Comparison of ENCODE assay signal across 24 cellular contexts in the genomic region with DNA sequence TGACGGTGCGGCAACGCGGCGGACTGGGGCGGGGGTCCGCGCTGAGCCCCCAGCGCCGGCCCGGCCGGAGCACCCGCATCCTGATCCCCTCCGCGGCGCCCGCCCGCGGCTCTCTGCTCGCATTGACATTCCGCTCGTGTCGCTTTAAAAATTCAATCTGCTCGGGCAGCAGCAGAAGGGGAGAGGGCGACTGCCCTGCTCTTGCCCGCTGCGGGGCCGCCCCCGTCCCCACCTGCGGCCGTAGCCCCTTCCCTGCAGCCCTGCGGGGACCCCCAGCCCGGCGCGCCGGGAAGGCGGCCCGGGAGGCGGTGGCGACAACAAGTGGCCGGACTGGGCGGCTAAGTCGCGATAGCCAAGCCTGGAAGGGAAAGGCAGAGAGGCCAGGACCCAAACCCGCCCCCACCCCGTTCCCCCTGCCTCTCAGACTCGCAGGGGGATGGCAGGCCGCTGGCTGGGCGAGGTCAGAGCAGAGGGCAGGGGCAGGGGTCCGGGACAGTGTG. TPM values are rescaled to one million over a fixed set of nuclear protein-coding genes. Genes with fewer than 3 reads are reported as not detected.
DNase-seq lines count a peak whose midpoint lies in the region; ATAC-seq, FAIRE-seq and TF ChIP-seq lines count a peak whose summit lies in the region.
"Had no signal": no experiment of that assay in that cellular context is flagged by ENCODE, and none has a peak within 500 bp of the region (broad histone marks: within the 10 kb centered on the region; RNA-seq: fewer than 3 reads in every experiment).

No MANE protein-coding gene starts in this region.

- POLR2A ChIA-PET in Caco-2 (lab: Charles Lee) = no interaction called here
- POLR2A ChIA-PET in H1 (lab: Charles Lee; ENCODE audit: partially characterized antibody) = no interaction called here
- POLR2A ChIA-PET in activated CD4-positive, alpha-beta T cell treated with anti-CD3 and anti-CD28 coated beads for 36 hours (lab: Charles Lee) = no interaction called here

- H3K4ac ChIP-seq in H1 (replicated peaks; ENCODE audit: insufficient read length, low read depth, low read length) (no peak overlapping the region), neuronal stem cell (ENCODE audit: low read length) (no peak overlapping the region)

- peak overlapping the region; percentile 51 for H3K4me3 Mint-ChIP-seq in Caco-2 (ENCODE audit: unreplicated experiment)
- no peak overlapping the region for H3K4me3 Mint-ChIP-seq in activated CD4-positive, alpha-beta T cell treated with anti-CD3 and anti-CD28 coated beads for 36 hours
- H3K4me3 Mint-ChIP-seq: activated naive CD8-positive, alpha-beta T cell treated with anti-CD3 and anti-CD28 coated beads, Interleukin-2, amount 50 U/mL, for 24 hours; activated T-helper 17 cell treated with anti-CD3 and anti-CD28 coated beads, Interleukin-2, amount 50 U/mL, for 72 hours; effector memory CD8-positive, alpha-beta T cell had no signal

- H3K14ac ChIP-seq in H1 (ENCODE audit: insufficient read length) (no peak overlapping the region), neuronal stem cell (ENCODE audit: low read length) (peak overlapping the region; percentile 71)

- H3K36me3 Mint-ChIP-seq in Caco-2 (ENCODE audit: insufficient read depth, unreplicated experiment) = no peaks in the 10 kb centered on the region
- H3K36me3 Mint-ChIP-seq in activated CD4-positive, alpha-beta T cell treated with anti-CD3 and anti-CD28 coated beads for 36 hours (ENCODE audit: low read depth) = no peaks in the 10 kb centered on the region

- TF ChIP-seq CTCF in Caco-2 (IDR thresholded peaks at IDR 0.05; ENCODE audit: insufficient read depth in 1 of 2, low read depth in 1 of 2, low read length in 1 of 2, severe bottlenecking in 1 of 2, unreplicated experiment in 1 of 2) (no peak), H1 (IDR thresholded peaks at IDR 0.05; ENCODE audit: control extremely low read depth in 1 of 3, insufficient read depth in 1 of 3, low read depth in 1 of 3, low read length in 3 of 3) (no peak)

- H2BK12ac ChIP-seq in H1 (ENCODE audit: low read depth, low read length) = no peak overlapping the region
- no peak overlapping the region for H2BK12ac ChIP-seq in neuronal stem cell (ENCODE audit: low read length)

- H4K5ac ChIP-seq in H1 (ENCODE audit: insufficient read length, low read depth, low read length) = no peak overlapping the region

- peak overlapping the region; percentile 59 to 84 for H3K4me2 ChIP-seq in H1 (ENCODE audit: insufficient read depth in 1 of 2, low read depth in 2 of 2, low read length in 2 of 2)
- H3K4me2 ChIP-seq in neuronal stem cell (ENCODE audit: insufficient read depth, low read length, poor library complexity, severe bottlenecking) = peak overlapping the region; percentile 28

- H4K20me1 ChIP-seq in H1 (replicated peaks in 1 of 2; ENCODE audit: control insufficient read depth in 1 of 2, insufficient read depth in 2 of 2, low read length in 2 of 2) = peaks cover 3 to 4% of the 10 kb centered on the region in 2 experiments

- no peak overlapping the region for H4K91ac ChIP-seq in H1 (replicated peaks; ENCODE audit: insufficient read length, low read length)
- no peak overlapping the region for H4K91ac ChIP-seq in neuronal stem cell (ENCODE audit: low read depth, low read length, poor library complexity)

- 15% methylated on average over 32 of the region's 50 CpGs; no CpG with 5 or more reads in 1 of the 2 experiments for WGBS in H1 (ENCODE audit: extremely low coverage in 1 of 2, insufficient coverage in 1 of 2, insufficient read length in 1 of 2, insufficient replicate concordance in 2 of 2, low coverage in 1 of 2, low lambda C conversion rate in 2 of 2, missing lambda C conversion rate in 1 of 2), 2 experiments
- no CpG with 5 or more reads among the region's 50 CpGs for WGBS in neuronal stem cell (ENCODE audit: extremely low coverage in 2 of 2, insufficient read length in 2 of 2, insufficient replicate concordance in 1 of 2), 2 donors

- no peak for TF ChIP-seq RAD21 in H1 (IDR thresholded peaks at IDR 0.05 in 1 of 2, conservative IDR thresholded peaks at IDR 0.05 in 1 of 2; ENCODE audit: low read depth in 2 of 2, low read length in 2 of 2)

- no peak overlapping the region for H2BK5ac ChIP-seq in H1 (ENCODE audit: low read depth, low read length)
- peak overlapping the region; percentile 24 for H2BK5ac ChIP-seq in neuronal stem cell (ENCODE audit: low read length)

- no TSS peak for BruUV-seq in Caco-2 (replicated peaks; lab: Mats Ljungman, UMichigan)

- intact Hi-C loops in Caco-2 (cut with micrococcal nuclease; ENCODE audit: unreplicated experiment) = no loop called here
- intact Hi-C loops in activated CD4-positive, alpha-beta T cell treated with anti-CD3 and anti-CD28 coated beads for 36 hours (cut with DNase I, micrococcal nuclease) = loop anchor here (10.0 kb wide), 2 partner anchors 284 to 364 kb away; a partner anchor contains a TSS

- no peak overlapping the region for H3K27ac Mint-ChIP-seq in Caco-2 (ENCODE audit: unreplicated experiment)
- H3K27ac Mint-ChIP-seq in activated CD4-positive, alpha-beta T cell treated with anti-CD3 and anti-CD28 coated beads for 36 hours = no peak overlapping the region
- H3K27ac Mint-ChIP-seq: activated naive CD8-positive, alpha-beta T cell treated with anti-CD3 and anti-CD28 coated beads, Interleukin-2, amount 50 U/mL, for 24 hours; activated T-helper 17 cell treated with anti-CD3 and anti-CD28 coated beads, Interleukin-2, amount 50 U/mL, for 72 hours; effector memory CD8-positive, alpha-beta T cell had no signal

- H3K4me3 ChIP-seq in Caco-2 (ENCODE audit: low read depth, low read length) = no peak overlapping the region
- H3K4me3 ChIP-seq in H1 (ENCODE audit: extremely low read depth in 1 of 4, insufficient read depth in 2 of 4, low read depth in 3 of 4, low read length in 4 of 4) = peak overlapping the region; percentile 5 to 58 (median 16); a peak in 6 of 8 replicates
- H3K4me3 ChIP-seq in neuronal stem cell (ENCODE audit: low read length in 2 of 2) = peak overlapping the region in 1 of 2 donors; percentile 41
- H3K4me3 ChIP-seq: left lung, thoracic aorta had no signal

- no peak for DNase-seq in Caco-2
- peak; percentile 59 for DNase-seq in NCI-H69 (lab: John Stamatoyannopoulos, UW)
- DNase-seq in H1 (ENCODE audit: low read depth in 1 of 2, low spot score in 2 of 2) = no peak
- DNase-seq in neuronal stem cell (ENCODE audit: low spot score) = no peak
- no peak for DNase-seq in activated CD4-positive, alpha-beta T cell treated with anti-CD3 and anti-CD28 coated beads for 36 hours
- DNase-seq in NCI-H510A (lab: John Stamatoyannopoulos, UW) = no peak
- DNase-seq in NCI-H524 treated with DMSO at 0.1 percent for 48 hours (lab: John Stamatoyannopoulos, UW) = no peak
- no peak for DNase-seq in activated naive CD4-positive, alpha-beta T cell treated with anti-CD3 and anti-CD28 coated beads, Interleukin-2, amount 50 U/mL, for 16 hours
- DNase-seq: activated naive CD8-positive, alpha-beta T cell treated with anti-CD3 and anti-CD28 coated beads, Interleukin-2, amount 50 U/mL, for 24 hours; effector memory CD8-positive, alpha-beta T cell; GDM1; KG1; left lung; NCI-H1092; NCI-H2171; pancreas; spleen; T-helper 1 cell had no signal

- no peaks in the 10 kb centered on the region for H3K27me3 ChIP-seq in Caco-2 (replicated peaks; ENCODE audit: control insufficient read depth, insufficient read depth, low read length)
- peaks cover 21 to 45% (median 35%) of the 10 kb centered on the region in 4 experiments for H3K27me3 ChIP-seq in H1 (replicated peaks in 1 of 4; ENCODE audit: control insufficient read depth in 3 of 4, extremely low read depth in 1 of 4, insufficient read depth in 3 of 4, low read length in 3 of 4)
- peaks cover 18 to 86% (median 48%) of the 10 kb centered on the region in 3 experiments for H3K27me3 ChIP-seq in neuronal stem cell (ENCODE audit: control insufficient read depth in 3 of 3, insufficient read depth in 3 of 3, low read depth in 1 of 3, low read length in 3 of 3)

- H3K4me1 ChIP-seq in Caco-2 = no peaks in the 10 kb centered on the region
- H3K4me1 ChIP-seq in H1 (replicated peaks in 1 of 4; ENCODE audit: control insufficient read depth in 3 of 4, insufficient read depth in 4 of 4, low read length in 3 of 4) = peaks cover 0 to 14% (median 4%) of the 10 kb centered on the region in 4 experiments; a peak in 6 of 7 replicates
- H3K4me1 ChIP-seq in neuronal stem cell (ENCODE audit: control insufficient read depth in 2 of 2, insufficient read depth in 1 of 2, low read depth in 1 of 2, low read length in 2 of 2) = peaks cover 0 to 3% of the 10 kb centered on the region in 2 donors

- H3K27ac ChIP-seq in H1 (ENCODE audit: low read depth, low read length) (no peak overlapping the region), neuronal stem cell (replicated peaks; ENCODE audit: low read length) (no peak overlapping the region)
- H3K27ac ChIP-seq: left lung, pancreas, spleen, thoracic aorta had no signal

- FAIRE-seq in H1 (lab: Jason Lieb, UNC) = no peak
- FAIRE-seq: D721Med, GM12892, pancreas had no signal

- no peak overlapping the region; the same call in 1 of the 2 replicates for H3K18ac ChIP-seq in H1 (ENCODE audit: extremely low read depth, low read length)
- peak overlapping the region; percentile 76 for H3K18ac ChIP-seq in neuronal stem cell (ENCODE audit: low read length)

- H3K79me1 ChIP-seq in H1 (ENCODE audit: low read depth, low read length) (no peaks in the 10 kb centered on the region; the same call in 1 of the 2 replicates), neuronal stem cell (ENCODE audit: low read depth, low read length) (peaks cover 4% of the 10 kb centered on the region)

- H3K36me3 ChIP-seq in Caco-2 (ENCODE audit: control insufficient read depth, insufficient read depth, low read length) (no peaks in the 10 kb centered on the region), H1 (ENCODE audit: control insufficient read depth in 2 of 4, insufficient read depth in 4 of 4, low read length in 3 of 4) (no peaks in the 10 kb centered on the region), neuronal stem cell (replicated peaks in 1 of 2; ENCODE audit: control insufficient read depth in 2 of 2, insufficient read depth in 2 of 2, low read length in 2 of 2) (no peaks in the 10 kb centered on the region)
- H3K36me3 ChIP-seq: left lung, pancreas, spleen, thoracic aorta had no signal

- peaks cover 5% of the 10 kb centered on the region; the same call in 1 of the 2 replicates for H3K23me2 ChIP-seq in H1 (ENCODE audit: low read depth, low read length)

- H2AFZ ChIP-seq in H1 (ENCODE audit: low read length) (no peak overlapping the region), neuronal stem cell (ENCODE audit: low read length) (peak overlapping the region; percentile 51)

- H2AK5ac ChIP-seq in H1 (ENCODE audit: low read depth, low read length) = no peak overlapping the region
- H2AK5ac ChIP-seq in neuronal stem cell (ENCODE audit: low read depth, low read length) = no peak overlapping the region

- H4K8ac ChIP-seq in H1 (ENCODE audit: extremely low read depth, insufficient read depth, low read length) (peak overlapping the region; percentile 19; the same call in 1 of the 2 replicates), neuronal stem cell (ENCODE audit: low read depth, low read length) (no peak overlapping the region)

- H3K79me2 ChIP-seq in H1 (ENCODE audit: control insufficient read depth in 1 of 2, insufficient read depth in 2 of 2, low read length in 2 of 2) = no peaks in the 10 kb centered on the region

- no peak overlapping the region for H2BK120ac ChIP-seq in H1 (replicated peaks; ENCODE audit: low read depth, low read length)
- H2BK120ac ChIP-seq in neuronal stem cell (ENCODE audit: low read depth, low read length) = no peak overlapping the region

- H3K56ac ChIP-seq in H1 (replicated peaks; ENCODE audit: insufficient read length, low read depth, low read length) = no peak overlapping the region

- no peak overlapping the region for H2BK20ac ChIP-seq in H1 (ENCODE audit: low read length)

- H3K9me3 ChIP-seq in Caco-2 (no peaks in the 10 kb centered on the region), H1 (ENCODE audit: insufficient read depth in 2 of 2, low read depth in 1 of 2, low read length in 1 of 2) (no peaks in the 10 kb centered on the region), neuronal stem cell (replicated peaks in 1 of 2; ENCODE audit: control insufficient read depth in 2 of 2, insufficient read depth in 1 of 2, low read depth in 1 of 2, low read length in 2 of 2) (peaks cover 0 to 4% of the 10 kb centered on the region in 2 donors)
- H3K9me3 ChIP-seq: left lung, pancreas, spleen, thoracic aorta had no signal

- no peak overlapping the region for H2BK15ac ChIP-seq in H1 (ENCODE audit: low read length)
- no peak overlapping the region for H2BK15ac ChIP-seq in neuronal stem cell (ENCODE audit: low read length)

- H3K9ac ChIP-seq in H1 (replicated peaks in 1 of 4; ENCODE audit: extremely low read depth in 1 of 4, low read depth in 3 of 4, low read length in 3 of 4) (no peak overlapping the region), neuronal stem cell (ENCODE audit: low read depth, low read length, poor library complexity) (no peak overlapping the region)

- no peaks in the 10 kb centered on the region for H3K4me1 Mint-ChIP-seq in Caco-2 (ENCODE audit: low read depth, unreplicated experiment)
- no peaks in the 10 kb centered on the region for H3K4me1 Mint-ChIP-seq in activated CD4-positive, alpha-beta T cell treated with anti-CD3 and anti-CD28 coated beads for 36 hours
- H3K4me1 Mint-ChIP-seq: activated T-helper 17 cell treated with anti-CD3 and anti-CD28 coated beads, Interleukin-2, amount 50 U/mL, for 72 hours had no signal

- no peak for ATAC-seq in activated CD4-positive, alpha-beta T cell treated with anti-CD3 and anti-CD28 coated beads for 36 hours
- ATAC-seq: activated naive CD8-positive, alpha-beta T cell treated with anti-CD3 and anti-CD28 coated beads, Interleukin-2, amount 50 U/mL, for 24 hours; activated T-helper 17 cell treated with anti-CD3 and anti-CD28 coated beads, Interleukin-2, amount 50 U/mL, for 72 hours; effector memory CD8-positive, alpha-beta T cell; left lung; pancreas; Right ventricle myocardium inferior had no signal

- H3K9me3 Mint-ChIP-seq in Caco-2 (ENCODE audit: unreplicated experiment) = no peaks in the 10 kb centered on the region
- no peaks in the 10 kb centered on the region for H3K9me3 Mint-ChIP-seq in activated CD4-positive, alpha-beta T cell treated with anti-CD3 and anti-CD28 coated beads for 36 hours (ENCODE audit: low read depth)
- H3K9me3 Mint-ChIP-seq: activated naive CD8-positive, alpha-beta T cell treated with anti-CD3 and anti-CD28 coated beads, Interleukin-2, amount 50 U/mL, for 24 hours; activated T-helper 17 cell treated with anti-CD3 and anti-CD28 coated beads, Interleukin-2, amount 50 U/mL, for 72 hours; effector memory CD8-positive, alpha-beta T cell had no signal

- no peak for TF ChIP-seq POLR2A in H1 (IDR thresholded peaks at IDR 0.05; ENCODE audit: control extremely low read depth in 1 of 2, low read depth in 2 of 2, low read length in 2 of 2)

- peaks cover 15% of the 10 kb centered on the region for H3K27me3 Mint-ChIP-seq in Caco-2 (ENCODE audit: insufficient read depth, unreplicated experiment)
- H3K27me3 Mint-ChIP-seq in activated CD4-positive, alpha-beta T cell treated with anti-CD3 and anti-CD28 coated beads for 36 hours = peaks cover 30% of the 10 kb centered on the region

- TF ChIP-seq EP300 in H1 (IDR thresholded peaks at IDR 0.05; ENCODE audit: borderline replicate concordance in 1 of 2, low read depth in 2 of 2, low read length in 2 of 2) = no peak

- H3K23ac ChIP-seq in H1 (ENCODE audit: insufficient read length) (no peak overlapping the region), neuronal stem cell (ENCODE audit: low read depth, low read length, poor library complexity) (no peak overlapping the region)

- CTCF ChIA-PET in Caco-2 (lab: Charles Lee) (no interaction called here), H1 (lab: Charles Lee; ENCODE audit: partially characterized antibody) (interaction anchor here (0.7 to 1.5 kb wide), 3 partner anchors 16 to 29 kb away, joined by 3 read pairs; no protein-coding TSS in a partner anchor)
- CTCF ChIA-PET in activated CD4-positive, alpha-beta T cell treated with anti-CD3 and anti-CD28 coated beads for 36 hours (lab: Charles Lee) = no interaction called here

RNA-seq across cellular contexts. Expression of a gene that starts 1.1 kb away (rescaled TPM):
- not detected in 2 replicates for total RNA-seq in Caco-2 (2022)
- total RNA-seq in H1 (2021; fragmentation: NEBNext Ultra II Directional; extraction: Animal tissue kit (Norgen Biotek cat#: 25700)) = 0.20 and 0.34 TPM in 2 replicates
- 0.36 and 1.0 TPM in 2 replicates for polyA plus RNA-seq in H1 (2011; rRNA removed)
- polyA plus RNA-seq in H1 (2011; cell fraction: cytosol; rRNA removed) = 0.92 TPM
- polyA plus RNA-seq in H1 (2011; cell fraction: nucleus; rRNA removed) = 1.5 TPM
- polyA plus RNA-seq in H1 (2012, experiment 1 of 2) = 0.41 to 0.54 TPM (median 0.45 TPM) in 4 replicates
- 0.33 TPM for polyA plus RNA-seq in H1 (2012, experiment 2 of 2)
- 0.06 TPM for polyA plus RNA-seq in H1 (2013, experiment 1 of 2)
- 0.09 TPM for polyA plus RNA-seq in H1 (2013, experiment 2 of 2)
- 0.10 and 0.60 TPM in 2 replicates for polyA minus RNA-seq in H1 (2011; rRNA and poly(A)+ RNA removed)
- 0.51 TPM for polyA minus RNA-seq in H1 (2011; cell fraction: cytosol; rRNA and poly(A)+ RNA removed)
- 0.50 TPM for polyA minus RNA-seq in H1 (2011; cell fraction: nucleus; rRNA and poly(A)+ RNA removed)
- 0.04 TPM for polyA plus RNA-seq in neuronal stem cell (2013, experiment 1 of 2)
- 0.04 TPM for polyA plus RNA-seq in neuronal stem cell (2013, experiment 2 of 2)
- not detected for total RNA-seq in activated CD4-positive, alpha-beta T cell treated with anti-CD3 and anti-CD28 coated beads for 36 hours
- total RNA-seq: activated CD8-positive, alpha-beta memory T cell treated with anti-CD3 and anti-CD28 coated beads for 36 hours; left lung; Right ventricle myocardium inferior had no signal

RNA-seq across cellular contexts. Expression of a gene that starts 45.9 kb away (rescaled TPM):
- total RNA-seq in Caco-2 (2022) = 13.0 and 19.7 TPM in 2 replicates
- total RNA-seq in H1 (2021; fragmentation: NEBNext Ultra II Directional; extraction: Animal tissue kit (Norgen Biotek cat#: 25700)) = 13.8 and 14.0 TPM in 2 replicates
- 35.6 and 38.3 TPM in 2 replicates for polyA plus RNA-seq in H1 (2011; rRNA removed)
- 26.0 TPM for polyA plus RNA-seq in H1 (2011; cell fraction: cytosol; rRNA removed)
- polyA plus RNA-seq in H1 (2011; cell fraction: nucleus; rRNA removed) = 22.7 TPM
- 8.0 to 18.7 TPM (median 17.5 TPM) in 4 replicates for polyA plus RNA-seq in H1 (2012, experiment 1 of 2)
- 28.9 TPM for polyA plus RNA-seq in H1 (2012, experiment 2 of 2)
- polyA plus RNA-seq in H1 (2013, experiment 1 of 2) = 14.2 TPM
- polyA plus RNA-seq in H1 (2013, experiment 2 of 2) = 13.4 TPM
- polyA minus RNA-seq in H1 (2011; rRNA and poly(A)+ RNA removed) = 5.7 and 8.4 TPM in 2 replicates
- polyA minus RNA-seq in H1 (2011; cell fraction: cytosol; rRNA and poly(A)+ RNA removed) = 3.3 TPM
- 6.4 TPM for polyA minus RNA-seq in H1 (2011; cell fraction: nucleus; rRNA and poly(A)+ RNA removed)
- 23.3 TPM for polyA plus RNA-seq in neuronal stem cell (2013, experiment 1 of 2)
- polyA plus RNA-seq in neuronal stem cell (2013, experiment 2 of 2) = 23.0 TPM
- total RNA-seq in activated CD4-positive, alpha-beta T cell treated with anti-CD3 and anti-CD28 coated beads for 36 hours = 10 to 100 TPM; 19.2 to 25.1 TPM

RNA-seq across cellular contexts. Expression of a gene that starts 46.3 kb away (rescaled TPM):
- 147 and 148 TPM in 2 replicates for total RNA-seq in Caco-2 (2022)
- 102 and 106 TPM in 2 replicates for total RNA-seq in H1 (2021; fragmentation: NEBNext Ultra II Directional; extraction: Animal tissue kit (Norgen Biotek cat#: 25700))
- 253 and 260 TPM in 2 replicates for polyA plus RNA-seq in H1 (2011; rRNA removed)
- 192 TPM for polyA plus RNA-seq in H1 (2011; cell fraction: cytosol; rRNA removed)
- 141 TPM for polyA plus RNA-seq in H1 (2011; cell fraction: nucleus; rRNA removed)
- polyA plus RNA-seq in H1 (2012, experiment 1 of 2) = 152 to 189 TPM (median 187 TPM) in 4 replicates
- polyA plus RNA-seq in H1 (2012, experiment 2 of 2) = 132 TPM
- polyA plus RNA-seq in H1 (2013, experiment 1 of 2) = 123 TPM
- polyA plus RNA-seq in H1 (2013, experiment 2 of 2) = 125 TPM
- polyA minus RNA-seq in H1 (2011; rRNA and poly(A)+ RNA removed) = 52.2 and 80.8 TPM in 2 replicates
- 63.9 TPM for polyA minus RNA-seq in H1 (2011; cell fraction: cytosol; rRNA and poly(A)+ RNA removed)
- 56.3 TPM for polyA minus RNA-seq in H1 (2011; cell fraction: nucleus; rRNA and poly(A)+ RNA removed)
- 169 TPM for polyA plus RNA-seq in neuronal stem cell (2013, experiment 1 of 2)
- polyA plus RNA-seq in neuronal stem cell (2013, experiment 2 of 2) = 171 TPM
- total RNA-seq in activated CD4-positive, alpha-beta T cell treated with anti-CD3 and anti-CD28 coated beads for 36 hours = 10 to 100 TPM; 95.5 to 95.9 TPM
